ENCODE assay signal across 23 cellular contexts in the genomic region with DNA sequence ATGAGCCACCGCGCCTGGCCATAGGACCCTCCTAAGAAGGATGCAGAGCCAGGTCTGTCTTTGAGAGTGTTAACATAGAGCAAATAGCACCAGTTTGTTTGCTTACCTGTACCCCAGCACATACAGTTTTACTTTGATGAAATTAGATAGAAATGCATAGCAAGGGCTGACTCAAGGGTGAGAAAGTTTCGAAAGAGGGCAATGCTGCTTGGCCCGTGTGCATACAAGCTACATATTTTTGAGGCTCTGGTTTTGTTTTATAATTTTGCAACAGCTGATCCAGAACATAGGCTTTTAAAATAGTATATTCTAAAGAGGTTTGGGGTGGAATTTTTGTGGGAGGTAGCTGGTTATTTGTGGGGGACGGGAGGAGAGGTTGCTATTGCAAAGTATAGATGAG.
"Had no signal": no experiment of that assay in that cellular context is flagged by ENCODE, and none has a peak within 500 bp of the region (broad histone marks: within the 10 kb centered on the region; RNA-seq: fewer than 3 reads in every experiment).

No MANE protein-coding gene starts in this region.

- H3K27ac ChIP-seq: adrenal gland, breast epithelium, SJSA1 had no signal

- H3K9me3 ChIP-seq: adrenal gland, breast epithelium, SJSA1 had no signal

- H3K4me3 Mint-ChIP-seq: activated CD8-positive, alpha-beta T cell treated with anti-CD3 and anti-CD28 coated beads for 36 hours; activated naive CD4-positive, alpha-beta T cell treated with anti-CD3 and anti-CD28 coated beads, Interleukin-2, amount 10 ng/mL, durations not matched to agents 7 days and 5 days; activated naive CD8-positive, alpha-beta T cell treated with anti-CD3 and anti-CD28 coated beads for 36 hours; activated T-cell treated with anti-CD3 and anti-CD28 coated beads, Interleukin-2, amount 50 U/mL, for 72 hours; T-helper 1 cell treated with Interleukin-12 subunit alpha and Interleukin-12 subunit beta and Interleukin-4 antibody, amounts not matched to agents 30 μg/mL and 1 μg/mL, for 36 hours had no signal

- H3K27me3 Mint-ChIP-seq: activated CD8-positive, alpha-beta T cell treated with anti-CD3 and anti-CD28 coated beads for 36 hours; activated naive CD4-positive, alpha-beta T cell treated with anti-CD3 and anti-CD28 coated beads, Interleukin-2, amount 10 ng/mL, durations not matched to agents 7 days and 5 days; activated naive CD8-positive, alpha-beta T cell treated with anti-CD3 and anti-CD28 coated beads for 36 hours had no signal

- DNase-seq: activated CD4-positive, alpha-beta T cell treated with anti-CD3 and anti-CD28 coated beads for 4 hours; activated CD8-positive, alpha-beta memory T cell treated with anti-CD3 and anti-CD28 coated beads, Interleukin-2, amount 50 U/mL, for 4 hours; activated CD8-positive, alpha-beta T cell treated with anti-CD3 and anti-CD28 coated beads for 36 hours; activated gamma-delta T cell treated with Interleukin-2 at 50 U/mL for 16 hours; activated naive CD4-positive, alpha-beta T cell treated with anti-CD3 and anti-CD28 coated beads, Interleukin-2, amount 10 ng/mL, durations not matched to agents 7 days and 5 days; activated naive CD8-positive, alpha-beta T cell treated with anti-CD3 and anti-CD28 coated beads for 36 hours; activated T-cell treated with anti-CD3 and anti-CD28 coated beads, Interleukin-2, amount 50 U/mL, for 72 hours; adrenal gland; aorta; caudate nucleus; Kasumi-1; MV-4-11; NCI-H1092 treated with DMSO at 0.1 percent for 48 hours; NCI-H1417 treated with DMSO at 0.1 percent for 48 hours; NCI-H1694; NCI-H2081; NCI-H510A treated with DMSO at 0.1 percent for 48 hours; NCI-H69; SHP77 had no signal

- H3K36me3 ChIP-seq: adrenal gland, breast epithelium had no signal

- H3K4me3 ChIP-seq: adrenal gland, breast epithelium, SJSA1 had no signal

- H3K4me1 Mint-ChIP-seq: activated naive CD4-positive, alpha-beta T cell treated with anti-CD3 and anti-CD28 coated beads, Interleukin-2, amount 10 ng/mL, durations not matched to agents 7 days and 5 days; activated naive CD8-positive, alpha-beta T cell treated with anti-CD3 and anti-CD28 coated beads for 36 hours had no signal

- H3K27ac Mint-ChIP-seq: activated CD8-positive, alpha-beta T cell treated with anti-CD3 and anti-CD28 coated beads for 36 hours; activated naive CD4-positive, alpha-beta T cell treated with anti-CD3 and anti-CD28 coated beads, Interleukin-2, amount 10 ng/mL, durations not matched to agents 7 days and 5 days; activated naive CD8-positive, alpha-beta T cell treated with anti-CD3 and anti-CD28 coated beads for 36 hours; activated T-cell treated with anti-CD3 and anti-CD28 coated beads, Interleukin-2, amount 50 U/mL, for 72 hours; activated T-helper 2 cell treated with anti-CD3 and anti-CD28 coated beads, Interferon-gamma antibody, Interleukin-2, Interleukin-4, amounts not matched to agents 10 μg/mL and 5 μg/mL and 100 μg/mL, durations not matched to agents 14 hours and 24 hours and 36 hours; T-helper 1 cell treated with Interleukin-12 subunit alpha and Interleukin-12 subunit beta and Interleukin-4 antibody, amounts not matched to agents 30 μg/mL and 1 μg/mL, for 36 hours had no signal

- H3K4me1 ChIP-seq: breast epithelium, SJSA1 had no signal

- H3K27me3 ChIP-seq: adrenal gland, breast epithelium, SJSA1 had no signal

- H3K9me3 Mint-ChIP-seq: activated CD8-positive, alpha-beta T cell treated with anti-CD3 and anti-CD28 coated beads for 36 hours; activated naive CD4-positive, alpha-beta T cell treated with anti-CD3 and anti-CD28 coated beads, Interleukin-2, amount 10 ng/mL, durations not matched to agents 7 days and 5 days; activated naive CD8-positive, alpha-beta T cell treated with anti-CD3 and anti-CD28 coated beads for 36 hours; activated T-helper 2 cell treated with anti-CD3 and anti-CD28 coated beads, Interferon-gamma antibody, Interleukin-2, Interleukin-4, amounts not matched to agents 10 μg/mL and 5 μg/mL and 100 μg/mL, durations not matched to agents 14 hours and 24 hours and 36 hours; T-helper 1 cell treated with Interleukin-12 subunit alpha and Interleukin-12 subunit beta and Interleukin-4 antibody, amounts not matched to agents 30 μg/mL and 1 μg/mL, for 36 hours had no signal
